20 cellular contexts compared by ENCODE assay signal in genomic region chr7:52410032-52410431, GRCh38.
"Had no signal": no experiment of that assay in that cellular context is flagged by ENCODE, and none has a peak within 500 bp of the region (broad histone marks: within the 10 kb centered on the region; RNA-seq: fewer than 3 reads in every experiment).

No MANE protein-coding gene starts in this region.

- H3K9me3 ChIP-seq: mucosa of descending colon, neutrophil, testis, tibial nerve, upper lobe of left lung, vagina had no signal

- DNase-seq: cortex of kidney; effector memory CD8-positive, alpha-beta T cell; hypothalamus; immature natural killer cell; mucosa of descending colon; naive B cell; stimulated activated CD4-positive, alpha-beta T cell treated with anti-CD3 and anti-CD28 coated beads, Interleukin-4, amount 100 ng/mL, for 4 hours; stimulated activated naive CD8-positive, alpha-beta T cell treated with anti-CD3 and anti-CD28 coated beads, Interleukin-15, Interleukin-2, amounts not matched to agents 100 U/mL and 50 U/mL, for 24 hours; substantia nigra; testis; upper lobe of left lung had no signal

- H3K4me3 ChIP-seq: lung, mucosa of descending colon, testis, tibial nerve, upper lobe of left lung, vagina had no signal

- H3K36me3 ChIP-seq: neutrophil, tibial nerve, upper lobe of left lung, vagina had no signal

- H3K9ac ChIP-seq: parathyroid adenoma had no signal

- H2AFZ ChIP-seq: parathyroid adenoma had no signal

- H3K4me1 ChIP-seq: parathyroid adenoma, testis, tibial nerve, upper lobe of left lung, vagina had no signal

- H3K79me2 ChIP-seq: parathyroid adenoma had no signal

- H3K27me3 ChIP-seq: neutrophil, testis, tibial nerve, upper lobe of left lung, vagina had no signal

- ATAC-seq: effector memory CD8-positive, alpha-beta T cell; left lobe of liver; mucosa of descending colon; natural killer cell treated with Interleukin-12 subunit alpha and Interleukin-12 subunit beta and Interleukin-15 and Interleukin-18, amount 100 ng/mL, for 72 hours; sciatic nerve; stimulated activated memory B cell treated with anti-CD40 and anti-IgM and Interleukin-4, amounts not matched to agents 10 μg/mL and 1 μg/mL and 100 μg/mL, for 72 hours; stimulated activated naive CD8-positive, alpha-beta T cell treated with anti-CD3 and anti-CD28 coated beads, Interleukin-15, Interleukin-2, amounts not matched to agents 100 U/mL and 50 U/mL, for 24 hours had no signal

- H3K27ac ChIP-seq: neutrophil, parathyroid adenoma, testis, tibial nerve, upper lobe of left lung, vagina had no signal
